Comparison of ENCODE assay signal across 11 cellular contexts in genomic region chr2:101517753-101518152, GRCh38. TPM values are rescaled to one million over a fixed set of nuclear protein-coding genes. Genes with fewer than 3 reads are reported as not detected.
DNase-seq lines count a peak whose midpoint lies in the region; ATAC-seq and TF ChIP-seq lines count a peak whose summit lies in the region.
"Had no signal": no experiment of that assay in that cellular context is flagged by ENCODE, and none has a peak within 500 bp of the region (broad histone marks: within the 10 kb centered on the region; RNA-seq: fewer than 3 reads in every experiment).

No MANE protein-coding gene starts in this region.

- H3K4me3 Mint-ChIP-seq in activated naive CD8-positive, alpha-beta T cell treated with anti-CD3 and anti-CD28 coated beads, Interleukin-2, amount 50 U/mL, for 24 hours = peak overlapping the region; percentile 30

- peaks cover 9% of the 10 kb centered on the region; the same call in 1 of the 2 replicates for H3K9me3 ChIP-seq in HUES48 (ENCODE audit: control insufficient read depth, insufficient read depth, low read length)
- H3K9me3 ChIP-seq in esophagus squamous epithelium = no peaks in the 10 kb centered on the region

- H3K36me3 Mint-ChIP-seq in activated naive CD8-positive, alpha-beta T cell treated with anti-CD3 and anti-CD28 coated beads, Interleukin-2, amount 50 U/mL, for 24 hours (ENCODE audit: low read depth) = peaks cover 2% of the 10 kb centered on the region

- peak overlapping the region; percentile 62 for H3K27ac ChIP-seq in HUES48 (ENCODE audit: low read depth, low read length)
- peak overlapping the region in 2 of 4 donors; percentile 52 to 73 for H3K27ac ChIP-seq in esophagus squamous epithelium
- H3K27ac ChIP-seq: tibial artery had no signal

- H3K27ac Mint-ChIP-seq in activated naive CD8-positive, alpha-beta T cell treated with anti-CD3 and anti-CD28 coated beads, Interleukin-2, amount 50 U/mL, for 24 hours = no peak overlapping the region

- H3K4me3 ChIP-seq in HUES48 (ENCODE audit: low read depth, low read length) (no peak overlapping the region), esophagus squamous epithelium (no peak overlapping the region)
- H3K4me3 ChIP-seq: tibial artery had no signal

- peaks cover 13% of the 10 kb centered on the region for H3K9me3 Mint-ChIP-seq in activated naive CD8-positive, alpha-beta T cell treated with anti-CD3 and anti-CD28 coated beads, Interleukin-2, amount 50 U/mL, for 24 hours

- peaks cover 39% of the 10 kb centered on the region for H3K4me1 Mint-ChIP-seq in activated naive CD8-positive, alpha-beta T cell treated with anti-CD3 and anti-CD28 coated beads, Interleukin-2, amount 50 U/mL, for 24 hours

- intact Hi-C loops in esophagus squamous epithelium (cut with DNase I) = no loop called here

- no peak overlapping the region for H3K9ac ChIP-seq in HUES48 (ENCODE audit: low read depth, low read length)

- no peak for TF ChIP-seq CTCF in esophagus squamous epithelium (IDR thresholded peaks at IDR 0.05)

- H3K27me3 Mint-ChIP-seq in activated naive CD8-positive, alpha-beta T cell treated with anti-CD3 and anti-CD28 coated beads, Interleukin-2, amount 50 U/mL, for 24 hours = no peaks in the 10 kb centered on the region

- H3K36me3 ChIP-seq in HUES48 (ENCODE audit: control insufficient read depth, insufficient read depth, low read length) (no peaks in the 10 kb centered on the region), esophagus squamous epithelium (no peaks in the 10 kb centered on the region)
- H3K36me3 ChIP-seq: tibial artery had no signal

- TF ChIP-seq POLR2A in esophagus squamous epithelium (IDR thresholded peaks at IDR 0.05) = no peak
- no peak for TF ChIP-seq POLR2A in erythroblast (IDR thresholded peaks at IDR 0.05; ENCODE audit: low read length)

- peaks cover 22% of the 10 kb centered on the region for H3K4me1 ChIP-seq in HUES48 (ENCODE audit: control insufficient read depth, insufficient read depth, low read length)
- peaks cover 0 to 40% (median 27%) of the 10 kb centered on the region in 3 donors for H3K4me1 ChIP-seq in esophagus squamous epithelium

- peak; percentile 9 for ATAC-seq in activated naive CD8-positive, alpha-beta T cell treated with anti-CD3 and anti-CD28 coated beads, Interleukin-2, amount 50 U/mL, for 24 hours
- no peak for ATAC-seq in GM19351 (IDR thresholded peaks at IDR 0.05; ENCODE audit: unreplicated experiment)
- no peak for ATAC-seq in HG03097 (IDR thresholded peaks at IDR 0.05; ENCODE audit: low FRiP score, unreplicated experiment)

- peak; percentile 27 for DNase-seq in AG20443 (ENCODE audit: low spot score)
- no peak for DNase-seq in activated naive CD8-positive, alpha-beta T cell treated with anti-CD3 and anti-CD28 coated beads, Interleukin-2, amount 50 U/mL, for 24 hours
- peak; percentile 73 for DNase-seq in iris pigment epithelial cell (ENCODE audit: low read depth)
- no peak for DNase-seq in esophagus squamous epithelium (lab: John Stamatoyannopoulos, UW)
- no peak for DNase-seq in erythroblast (lab: John Stamatoyannopoulos, UW)
- DNase-seq: activated naive CD4-positive, alpha-beta T cell treated with anti-CD3 and anti-CD28 coated beads, Interleukin-2, amount 50 U/mL, for 16 hours; tibial artery had no signal

- no peaks in the 10 kb centered on the region for H3K27me3 ChIP-seq in HUES48 (ENCODE audit: control insufficient read depth, insufficient read depth, low read length)
- H3K27me3 ChIP-seq in esophagus squamous epithelium = no peaks in the 10 kb centered on the region

RNA-seq across cellular contexts. Expression of gene RFX8, which starts 42.8 kb away (rescaled TPM):
- total RNA-seq in esophagus squamous epithelium = under 1 TPM in 1 of 4 donors, not detected in 3; 0.57 TPM
- total RNA-seq: epithelial cell of proximal tubule had no signal

Comparison
In these comparisons a context has a peak if more than half of its experiments do, and no peak if none do; other contexts are left out.
1. DNase-seq: peak in AG20443 (single experiment) and iris pigment epithelial cell (single experiment); none in activated naive CD8-positive, alpha-beta T cell treated with anti-CD3 and anti-CD28 coated beads, Interleukin-2, amount 50 U/mL, for 24 hours (single experiment), esophagus squamous epithelium (single experiment) and erythroblast (0 of 2).